In genomic region chr9:9598723-9599122, GRCh38 we compare ENCODE assay signal across 1 cellular context.
TF ChIP-seq lines count a peak whose summit lies in the region.

No MANE protein-coding gene starts in this region.

TF ChIP-seq in SK-N-SH, 30 proteins besides CTCF, POLR2A, EP300 and RAD21 (continued from another document):
- TF ChIP-seq NRF1 (IDR thresholded peaks at IDR 0.05; ENCODE audit: low read depth, low read length): no peak
- TF ChIP-seq, protein P1, sequence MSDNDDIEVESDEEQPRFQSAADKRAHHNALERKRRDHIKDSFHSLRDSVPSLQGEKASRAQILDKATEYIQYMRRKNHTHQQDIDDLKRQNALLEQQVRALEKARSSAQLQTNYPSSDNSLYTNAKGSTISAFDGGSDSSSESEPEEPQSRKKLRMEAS (IDR thresholded peaks at IDR 0.05; ENCODE audit: low read depth): no peak
- TF ChIP-seq CHD2 (IDR thresholded peaks at IDR 0.05; ENCODE audit: low read length, partially characterized antibody): no peak
- no peak for TF ChIP-seq ELF1 (IDR thresholded peaks at IDR 0.05)
- TF ChIP-seq, protein P2, sequence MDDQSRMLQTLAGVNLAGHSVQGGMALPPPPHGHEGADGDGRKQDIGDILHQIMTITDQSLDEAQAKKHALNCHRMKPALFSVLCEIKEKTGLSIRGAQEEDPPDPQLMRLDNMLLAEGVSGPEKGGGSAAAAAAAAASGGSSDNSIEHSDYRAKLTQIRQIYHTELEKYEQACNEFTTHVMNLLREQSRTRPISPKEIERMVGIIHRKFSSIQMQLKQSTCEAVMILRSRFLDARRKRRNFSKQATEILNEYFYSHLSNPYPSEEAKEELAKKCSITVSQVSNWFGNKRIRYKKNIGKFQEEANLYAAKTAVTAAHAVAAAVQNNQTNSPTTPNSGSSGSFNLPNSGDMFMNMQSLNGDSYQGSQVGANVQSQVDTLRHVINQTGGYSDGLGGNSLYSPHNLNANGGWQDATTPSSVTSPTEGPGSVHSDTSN (IDR thresholded peaks at IDR 0.05): no peak
TF ChIP-seq in SK-N-SH: peak in this region for 0.
